ENCODE assay signal across 7 cellular contexts in genomic region chr10:84308481-84309304, GRCh38.
DNase-seq lines count a peak whose midpoint lies in the region; ATAC-seq lines count a peak whose summit lies in the region.

No MANE protein-coding gene starts in this region.

- H3K4me1 ChIP-seq in effector memory CD4-positive, alpha-beta T cell (ENCODE audit: control insufficient read depth, insufficient read depth, low read length, poor library complexity, severe bottlenecking): peaks cover 10% of the 10 kb centered on the region

- H3K36me3 ChIP-seq in effector memory CD4-positive, alpha-beta T cell (ENCODE audit: control insufficient read depth, insufficient read depth, low read length): no peaks in the 10 kb centered on the region

- H3K27ac ChIP-seq in effector memory CD4-positive, alpha-beta T cell (ENCODE audit: insufficient read depth, low read length, poor library complexity, severe bottlenecking): no peak overlapping the region

- no peaks in the 10 kb centered on the region for H3K9me3 ChIP-seq in effector memory CD4-positive, alpha-beta T cell (ENCODE audit: control insufficient read depth, low read length)

- ATAC-seq in GM18511 (IDR thresholded peaks at IDR 0.05; ENCODE audit: unreplicated experiment): peak; percentile 67
- peak; percentile 54 for ATAC-seq in HG03469 (IDR thresholded peaks at IDR 0.05; ENCODE audit: unreplicated experiment)

- peak; percentile 35 for DNase-seq in T1000 (lab: John Stamatoyannopoulos, UW)
- no peak for DNase-seq in effector memory CD4-positive, alpha-beta T cell
- DNase-seq in stimulated activated CD4-positive, alpha-beta T cell treated with anti-CD3 and anti-CD28 coated beads, Interleukin-12 subunit alpha, Interleukin-12 subunit beta, amount 100 ng/mL, for 48 hours (ENCODE audit: low read depth in 2 of 3, low spot score in 1 of 3): peak; percentile 37 to 54 (median 53)
- DNase-seq in NCI-H524 treated with DMSO at 0.1 percent for 48 hours (lab: John Stamatoyannopoulos, UW): no peak
- no peak for DNase-seq in NCI-H1694 treated with DMSO at 0.1 percent for 48 hours (lab: John Stamatoyannopoulos, UW)

- no peaks in the 10 kb centered on the region for H3K27me3 ChIP-seq in effector memory CD4-positive, alpha-beta T cell (replicated peaks; ENCODE audit: control insufficient read depth, insufficient read depth, low read length, poor library complexity, severe bottlenecking)

- peak overlapping the region; percentile 12 for H3K4me3 ChIP-seq in effector memory CD4-positive, alpha-beta T cell (ENCODE audit: insufficient read depth, low read depth, low read length, poor library complexity, severe bottlenecking)

Comparison
In these comparisons a context has a peak if more than half of its experiments do, and no peak if none do; other contexts are left out.
1. DNase-seq: peak in T1000 (single experiment) and stimulated activated CD4-positive, alpha-beta T cell treated with anti-CD3 and anti-CD28 coated beads, Interleukin-12 subunit alpha, Interleukin-12 subunit beta, amount 100 ng/mL, for 48 hours (3 of 3); none in effector memory CD4-positive, alpha-beta T cell (0 of 3), NCI-H524 treated with DMSO at 0.1 percent for 48 hours (single experiment) and NCI-H1694 treated with DMSO at 0.1 percent for 48 hours (single experiment).